ENCODE assay signal across 29 cellular contexts in the genomic region with DNA sequence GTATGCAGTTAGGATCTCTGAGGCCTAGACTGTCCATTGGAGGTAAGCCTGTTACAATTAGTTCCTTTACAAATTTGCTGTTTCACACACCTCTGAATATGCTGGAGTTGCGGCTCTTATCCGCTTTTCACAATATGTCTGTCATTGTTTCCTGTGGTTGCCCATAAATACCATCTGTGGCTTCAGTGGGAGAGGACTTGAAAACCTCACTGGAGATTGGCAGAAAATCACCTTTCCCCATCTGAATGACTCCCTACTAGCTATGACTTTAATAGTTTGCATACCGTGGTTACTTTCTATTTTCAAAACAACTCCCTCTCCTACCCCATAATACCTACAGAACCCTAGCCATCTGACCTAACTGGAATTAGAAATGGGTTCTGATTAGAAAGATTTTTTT.
DNase-seq lines count a peak whose midpoint lies in the region; ATAC-seq, FAIRE-seq and TF ChIP-seq lines count a peak whose summit lies in the region.
"Had no signal": no experiment of that assay in that cellular context is flagged by ENCODE, and none has a peak within 500 bp of the region (broad histone marks: within the 10 kb centered on the region; RNA-seq: fewer than 3 reads in every experiment).

No MANE protein-coding gene starts in this region.

- no peaks in the 10 kb centered on the region for H3K27me3 Mint-ChIP-seq in activated CD4-positive, alpha-beta T cell treated with anti-CD3 and anti-CD28 coated beads for 36 hours
- no peaks in the 10 kb centered on the region for H3K27me3 Mint-ChIP-seq in activated T-helper 17 cell treated with anti-CD3 and anti-CD28 coated beads, Interleukin-2, amount 50 U/mL, for 72 hours
- H3K27me3 Mint-ChIP-seq: central memory CD8-positive, alpha-beta T cell; naive thymus-derived CD4-positive, alpha-beta T cell; type B pancreatic cell had no signal

- H3K27ac Mint-ChIP-seq in activated CD4-positive, alpha-beta T cell treated with anti-CD3 and anti-CD28 coated beads for 36 hours: no peak overlapping the region
- H3K27ac Mint-ChIP-seq in activated T-helper 17 cell treated with anti-CD3 and anti-CD28 coated beads, Interleukin-2, amount 50 U/mL, for 72 hours: no peak overlapping the region
- H3K27ac Mint-ChIP-seq: naive thymus-derived CD4-positive, alpha-beta T cell; type B pancreatic cell had no signal

- no peak overlapping the region for H3K4me3 Mint-ChIP-seq in activated CD4-positive, alpha-beta T cell treated with anti-CD3 and anti-CD28 coated beads for 36 hours
- H3K4me3 Mint-ChIP-seq in activated T-helper 17 cell treated with anti-CD3 and anti-CD28 coated beads, Interleukin-2, amount 50 U/mL, for 72 hours: no peak overlapping the region
- H3K4me3 Mint-ChIP-seq: central memory CD8-positive, alpha-beta T cell; naive thymus-derived CD4-positive, alpha-beta T cell; type B pancreatic cell had no signal

- no peak for TF ChIP-seq POLR2A in NB4 (IDR thresholded peaks at IDR 0.05; ENCODE audit: extremely low read depth, insufficient read length)

- TF ChIP-seq CTCF in NB4 (IDR thresholded peaks at IDR 0.05; ENCODE audit: low read depth, low read length): no peak

- H3K4me3 ChIP-seq in NB4 (ENCODE audit: low read depth, low read length) (no peak overlapping the region), MG63 (no peak overlapping the region)
- H3K4me3 ChIP-seq: ovary, sigmoid colon, stomach had no signal

- intact Hi-C loops in activated CD4-positive, alpha-beta T cell treated with anti-CD3 and anti-CD28 coated beads for 36 hours (cut with DNase I, micrococcal nuclease): no loop called here

- peaks cover 4% of the 10 kb centered on the region for H3K9me3 Mint-ChIP-seq in activated CD4-positive, alpha-beta T cell treated with anti-CD3 and anti-CD28 coated beads for 36 hours (ENCODE audit: low read depth)
- H3K9me3 Mint-ChIP-seq in activated T-helper 17 cell treated with anti-CD3 and anti-CD28 coated beads, Interleukin-2, amount 50 U/mL, for 72 hours: no peaks in the 10 kb centered on the region
- H3K9me3 Mint-ChIP-seq: type B pancreatic cell had no signal

- no peaks in the 10 kb centered on the region for H3K9me3 ChIP-seq in MG63
- H3K9me3 ChIP-seq: BE2C, ovary, sigmoid colon, SK-N-SH, stomach had no signal

- no peak for FAIRE-seq in urothelium cell line (lab: Jason Lieb, UNC)
- FAIRE-seq: RCC 7860 had no signal

- POLR2A ChIA-PET in activated CD4-positive, alpha-beta T cell treated with anti-CD3 and anti-CD28 coated beads for 36 hours (lab: Charles Lee): no interaction called here

- CTCF ChIA-PET in activated CD4-positive, alpha-beta T cell treated with anti-CD3 and anti-CD28 coated beads for 36 hours (lab: Charles Lee): no interaction called here

- DNase-seq in activated CD4-positive, alpha-beta T cell treated with anti-CD3 and anti-CD28 coated beads for 36 hours: peak; percentile 4
- DNase-seq in activated CD4-positive, alpha-beta T cell treated with anti-CD3 and anti-CD28 coated beads for 1 hour: no peak
- DNase-seq in NB4 (ENCODE audit: low read depth) (peak; percentile 62), urothelium cell line (ENCODE audit: low spot score) (peak; percentile 3), HPDE6-E6E7 (ENCODE audit: extremely low spot score) (no peak), MG63 (no peak)
- no peak for DNase-seq in activated naive CD4-positive, alpha-beta T cell treated with anti-CD3 and anti-CD28 coated beads, Interleukin-2, amount 50 U/mL, for 16 hours
- DNase-seq: activated CD4-positive, alpha-beta T cell treated with anti-CD3 and anti-CD28 coated beads for 48 hours; activated CD8-positive, alpha-beta memory T cell treated with anti-CD3 and anti-CD28 coated beads, Interleukin-2, amount 50 U/mL, for 48 hours; activated effector memory CD4-positive, alpha-beta T cell treated with anti-CD3 and anti-CD28 coated beads, Interleukin-2, amount 50 U/mL, for 16 hours; amniotic stem cell; BE2C; Calu3; foreskin melanocyte; H7; IMR-90; mesenchymal stem cell; naive thymus-derived CD4-positive, alpha-beta T cell; NCI-H1092 treated with DMSO at 0.1 percent for 48 hours; NCI-H526 treated with DMSO at 0.1 percent for 48 hours; ovary; sigmoid colon; SK-N-SH; stomach; T1000 had no signal

- no peak for ATAC-seq in activated CD4-positive, alpha-beta T cell treated with anti-CD3 and anti-CD28 coated beads for 36 hours
- peak; percentile 44 for ATAC-seq in activated T-helper 17 cell treated with anti-CD3 and anti-CD28 coated beads, Interleukin-2, amount 50 U/mL, for 72 hours (replicated peaks)
- ATAC-seq: naive thymus-derived CD4-positive, alpha-beta T cell had no signal

- H3K36me3 ChIP-seq in MG63: no peaks in the 10 kb centered on the region
- H3K36me3 ChIP-seq: BE2C, ovary, sigmoid colon, stomach had no signal

- no peaks in the 10 kb centered on the region for H3K27me3 ChIP-seq in MG63
- H3K27me3 ChIP-seq: BE2C, ovary, sigmoid colon, stomach had no signal

- H3K4me1 Mint-ChIP-seq in activated CD4-positive, alpha-beta T cell treated with anti-CD3 and anti-CD28 coated beads for 36 hours: no peaks in the 10 kb centered on the region
- H3K4me1 Mint-ChIP-seq in activated T-helper 17 cell treated with anti-CD3 and anti-CD28 coated beads, Interleukin-2, amount 50 U/mL, for 72 hours: no peaks in the 10 kb centered on the region
- H3K4me1 Mint-ChIP-seq: central memory CD8-positive, alpha-beta T cell; naive thymus-derived CD4-positive, alpha-beta T cell had no signal

- H3K36me3 Mint-ChIP-seq in activated CD4-positive, alpha-beta T cell treated with anti-CD3 and anti-CD28 coated beads for 36 hours (ENCODE audit: low read depth): no peaks in the 10 kb centered on the region
- no peaks in the 10 kb centered on the region for H3K36me3 Mint-ChIP-seq in activated T-helper 17 cell treated with anti-CD3 and anti-CD28 coated beads, Interleukin-2, amount 50 U/mL, for 72 hours (ENCODE audit: low read depth)
- H3K36me3 Mint-ChIP-seq: type B pancreatic cell had no signal

Comparison
In these comparisons a context has a peak if more than half of its experiments do, and no peak if none do; other contexts are left out.
1. DNase-seq: peak in activated CD4-positive, alpha-beta T cell treated with anti-CD3 and anti-CD28 coated beads for 36 hours (single experiment), NB4 (single experiment) and urothelium cell line (single experiment); none in activated CD4-positive, alpha-beta T cell treated with anti-CD3 and anti-CD28 coated beads for 1 hour (single experiment), activated naive CD4-positive, alpha-beta T cell treated with anti-CD3 and anti-CD28 coated beads, Interleukin-2, amount 50 U/mL, for 16 hours (single experiment), HPDE6-E6E7 (single experiment) and MG63 (single experiment).